In the genomic region with DNA sequence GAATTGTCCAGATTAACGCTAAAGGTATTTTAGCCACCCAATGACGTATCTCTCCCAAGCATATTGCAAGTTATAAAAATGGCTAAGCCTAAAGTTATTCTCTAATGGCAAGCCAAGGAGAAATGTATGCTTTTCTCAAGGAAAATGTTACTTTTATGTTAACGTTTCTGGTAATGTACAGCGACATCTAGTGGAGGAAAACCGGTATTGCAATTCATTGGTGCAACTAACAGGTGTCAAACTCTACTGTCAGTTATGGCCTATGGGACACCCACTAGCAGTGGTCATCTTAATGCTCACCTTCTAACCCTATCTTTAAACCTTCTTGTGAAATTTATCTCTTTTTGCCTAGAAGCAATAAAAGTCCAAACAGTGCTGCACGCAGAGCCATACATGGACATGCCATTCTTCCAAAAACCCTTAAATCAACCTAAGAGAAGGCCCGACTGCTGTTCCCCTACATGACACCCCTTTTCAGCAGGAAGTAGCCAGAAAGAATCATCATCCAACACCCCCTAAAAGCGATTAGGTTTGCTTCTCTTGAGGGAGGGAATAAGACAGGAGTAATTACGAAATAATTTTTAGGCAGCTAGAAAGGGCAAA, we compare ENCODE assay signal across 8 cellular contexts.
DNase-seq lines count a peak whose midpoint lies in the region; ATAC-seq and TF ChIP-seq lines count a peak whose summit lies in the region.

No MANE protein-coding gene starts in this region.

- CTCF ChIA-PET in activated CD8-positive, alpha-beta T cell treated with anti-CD3 and anti-CD28 coated beads for 36 hours (lab: Charles Lee) = interaction anchor here (0.7 to 1.5 kb wide), 7 partner anchors 8 to 301 kb away, joined by 3 to 5 read pairs (median 3); no protein-coding TSS in a partner anchor

- no peaks in the 10 kb centered on the region for H3K4me1 Mint-ChIP-seq in activated CD8-positive, alpha-beta T cell treated with anti-CD3 and anti-CD28 coated beads for 36 hours (ENCODE audit: low read depth)

- H3K4me3 Mint-ChIP-seq in activated CD8-positive, alpha-beta T cell treated with anti-CD3 and anti-CD28 coated beads for 36 hours = no peak overlapping the region

- H3K27me3 Mint-ChIP-seq in activated CD8-positive, alpha-beta T cell treated with anti-CD3 and anti-CD28 coated beads for 36 hours = peaks cover 14% of the 10 kb centered on the region

- H3K9me3 Mint-ChIP-seq in activated CD8-positive, alpha-beta T cell treated with anti-CD3 and anti-CD28 coated beads for 36 hours = peaks cover 3% of the 10 kb centered on the region

- intact Hi-C loops in activated CD8-positive, alpha-beta T cell treated with anti-CD3 and anti-CD28 coated beads for 36 hours (cut with micrococcal nuclease) = loop anchor here (10.0 kb wide), 1 partner anchor 248 kb away; no protein-coding TSS in a partner anchor

- TF ChIP-seq CTCF in GM10266 (IDR thresholded peaks at IDR 0.05; ENCODE audit: control insufficient read depth, insufficient read depth, low read depth, missing control alignments) = peak; percentile 72
- peak; percentile 96 for TF ChIP-seq CTCF in activated CD8-positive, alpha-beta T cell treated with anti-CD3 and anti-CD28 coated beads for 36 hours (IDR thresholded peaks at IDR 0.05)

- no peak for ATAC-seq in activated CD8-positive, alpha-beta T cell treated with anti-CD3 and anti-CD28 coated beads for 36 hours
- no peak for ATAC-seq in GM21528 (IDR thresholded peaks at IDR 0.05; ENCODE audit: low FRiP score, unreplicated experiment)
- no peak for ATAC-seq in HG02884 (IDR thresholded peaks at IDR 0.05; ENCODE audit: unreplicated experiment)

- no peaks in the 10 kb centered on the region for H3K36me3 Mint-ChIP-seq in activated CD8-positive, alpha-beta T cell treated with anti-CD3 and anti-CD28 coated beads for 36 hours (ENCODE audit: low read depth)

- no peak overlapping the region for H3K27ac Mint-ChIP-seq in activated CD8-positive, alpha-beta T cell treated with anti-CD3 and anti-CD28 coated beads for 36 hours

- DNase-seq in AG20443 (ENCODE audit: low spot score) = peak; percentile 31
- DNase-seq in GM10266 (ENCODE audit: extremely low spot score) = peak; percentile 35
- DNase-seq in NCI-H2196 treated with DMSO at 0.1 percent for 48 hours (lab: John Stamatoyannopoulos, UW; ENCODE audit: unreplicated experiment) = peak; percentile 9
- peak; percentile 51 for DNase-seq in activated CD8-positive, alpha-beta T cell treated with anti-CD3 and anti-CD28 coated beads for 36 hours
- DNase-seq in iPS-NIHi7 (ENCODE audit: extremely low spot score) = peak; percentile 66
- DNase-seq in stimulated activated CD8-positive, alpha-beta memory T cell treated with anti-CD3 and anti-CD28 coated beads, Interleukin-15, amount 100 ng/mL, for 1 hour (ENCODE audit: low read depth) = peak; percentile 14

- POLR2A ChIA-PET in activated CD8-positive, alpha-beta T cell treated with anti-CD3 and anti-CD28 coated beads for 36 hours (lab: Charles Lee) = no interaction called here

Comparison
In these comparisons a context has a peak if more than half of its experiments do, and no peak if none do; other contexts are left out.
1. DNase-seq: peak in every context shown above with its lines; median percentile 66 in iPS-NIHi7; 51 in activated CD8-positive, alpha-beta T cell treated with anti-CD3 and anti-CD28 coated beads for 36 hours; 35 in GM10266; 31 in AG20443; 14 in stimulated activated CD8-positive, alpha-beta memory T cell treated with anti-CD3 and anti-CD28 coated beads, Interleukin-15, amount 100 ng/mL, for 1 hour; 9 in NCI-H2196 treated with DMSO at 0.1 percent for 48 hours.